In the genomic region with DNA sequence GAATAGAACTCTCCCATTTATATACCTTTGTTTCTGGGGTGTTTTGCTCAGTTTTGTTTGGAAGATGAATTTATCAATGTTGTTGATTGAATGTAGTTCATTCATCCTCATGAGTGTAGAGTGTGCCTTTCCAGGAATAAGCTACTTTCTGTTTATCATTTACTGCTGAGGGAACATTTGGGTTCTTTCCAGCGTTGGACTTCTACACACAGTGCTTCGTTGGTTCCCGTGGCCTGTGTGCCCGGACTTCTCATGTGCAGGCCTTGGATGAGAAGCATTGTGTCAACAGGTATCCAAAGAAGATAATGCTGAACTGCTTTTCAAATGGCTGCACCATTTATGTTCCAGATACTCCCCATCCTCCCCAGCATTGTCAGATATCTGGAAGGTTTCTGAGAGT, we compare ENCODE assay signal across 24 cellular contexts.
DNase-seq lines count a peak whose midpoint lies in the region; ATAC-seq and TF ChIP-seq lines count a peak whose summit lies in the region.
"Had no signal": no experiment of that assay in that cellular context is flagged by ENCODE, and none has a peak within 500 bp of the region (broad histone marks: within the 10 kb centered on the region; RNA-seq: fewer than 3 reads in every experiment).

No MANE protein-coding gene starts in this region.

- H3K27me3 ChIP-seq in Panc1 (ENCODE audit: control insufficient read depth, insufficient read depth, low read length) (no peaks in the 10 kb centered on the region), neuronal stem cell (ENCODE audit: control insufficient read depth in 3 of 3, insufficient read depth in 3 of 3, low read depth in 1 of 3, low read length in 3 of 3) (no peaks in the 10 kb centered on the region)
- H3K27me3 ChIP-seq: BE2C had no signal

- no peak for TF ChIP-seq CTCF in Panc1 (IDR thresholded peaks at IDR 0.05)

- no peak overlapping the region for H4K8ac ChIP-seq in neuronal stem cell (ENCODE audit: low read depth, low read length)

- peak overlapping the region; percentile 53 for H3K27ac ChIP-seq in Panc1 (ENCODE audit: low read length)
- no peak overlapping the region for H3K27ac ChIP-seq in neuronal stem cell (replicated peaks; ENCODE audit: low read length)
- H3K27ac ChIP-seq: HL-60, KMS-11 had no signal

- H3K36me3 ChIP-seq in Panc1 (ENCODE audit: control insufficient read depth, insufficient read depth, low read length) (no peaks in the 10 kb centered on the region), neuronal stem cell (replicated peaks in 1 of 2; ENCODE audit: control insufficient read depth in 2 of 2, insufficient read depth in 2 of 2, low read length in 2 of 2) (no peaks in the 10 kb centered on the region)
- H3K36me3 ChIP-seq: BE2C had no signal

- H2BK120ac ChIP-seq in neuronal stem cell (ENCODE audit: low read depth, low read length) = no peak overlapping the region

- H3K14ac ChIP-seq in neuronal stem cell (ENCODE audit: low read length) = no peak overlapping the region

- CTCF ChIA-PET in Panc1 (lab: Charles Lee) = interaction anchor here (0.5 kb wide), 1 partner anchor 86 kb away, joined by 3 read pairs; no protein-coding TSS in a partner anchor

- H3K18ac ChIP-seq in neuronal stem cell (ENCODE audit: low read length) = peak overlapping the region; percentile 72

- H2AFZ ChIP-seq in neuronal stem cell (ENCODE audit: low read length) = no peak overlapping the region

- in situ Hi-C loops in Panc1 (cut with HindIII; ENCODE audit: low pct_unique_long_range_greater_than_20kb, low sequenced_read_pairs) = no loop called here

- H3K4me1 ChIP-seq in Panc1 (ENCODE audit: control insufficient read depth, insufficient read depth, low read length) = peaks cover 27% of the 10 kb centered on the region
- H3K4me1 ChIP-seq in neuronal stem cell (ENCODE audit: control insufficient read depth in 2 of 2, insufficient read depth in 1 of 2, low read depth in 1 of 2, low read length in 2 of 2) = peaks cover 4 to 8% of the 10 kb centered on the region in 2 donors
- H3K4me1 ChIP-seq: BE2C had no signal

- H3K4me2 ChIP-seq in neuronal stem cell (ENCODE audit: insufficient read depth, low read length, poor library complexity, severe bottlenecking) = no peak overlapping the region
- H3K4me2 ChIP-seq: KMS-11 had no signal

- no peak overlapping the region for H2BK12ac ChIP-seq in neuronal stem cell (ENCODE audit: low read length)

- WGBS in neuronal stem cell (ENCODE audit: extremely low coverage in 2 of 2, insufficient read length in 2 of 2, insufficient replicate concordance in 1 of 2), 2 donors = no CpG with 5 or more reads among the region's 4 CpGs

- H3K9ac ChIP-seq in neuronal stem cell (ENCODE audit: low read depth, low read length, poor library complexity) = no peak overlapping the region
- H3K9ac ChIP-seq: KMS-11 had no signal

- no peak overlapping the region for H2BK5ac ChIP-seq in neuronal stem cell (ENCODE audit: low read length)

- BruUV-seq in Panc1 (replicated peaks; lab: Mats Ljungman, UMichigan) = no TSS peak

- intact Hi-C loops in Panc1 (cut with micrococcal nuclease; ENCODE audit: unreplicated experiment) = no loop called here

- H3K79me1 ChIP-seq in neuronal stem cell (ENCODE audit: low read depth, low read length) = no peaks in the 10 kb centered on the region

- no peak overlapping the region for H4K91ac ChIP-seq in neuronal stem cell (ENCODE audit: low read depth, low read length, poor library complexity)

- H3K4ac ChIP-seq in neuronal stem cell (ENCODE audit: low read length) = no peak overlapping the region

- no peak overlapping the region for H2AK5ac ChIP-seq in neuronal stem cell (ENCODE audit: low read depth, low read length)

- H2BK15ac ChIP-seq in neuronal stem cell (ENCODE audit: low read length) = no peak overlapping the region

- DNase-seq in Panc1 (ENCODE audit: low read depth, low spot score) = no peak
- DNase-seq in left lobe of liver (ENCODE audit: low spot score) = no peak
- no peak for DNase-seq in neuronal stem cell (ENCODE audit: low spot score)
- DNase-seq in effector CD4-positive, alpha-beta T cell = no peak
- DNase-seq in islet precursor cell = no peak
- DNase-seq: BE2C; Caco-2; CD4-positive, alpha-beta T cell; DMS 273 treated with DMSO at 0.1 percent for 48 hours; DMS79 treated with DMSO at 0.1 percent for 48 hours; H9; HFFc6; NCI-H1092 treated with DMSO at 0.1 percent for 48 hours; NCI-H1436 treated with DMSO at 0.1 percent for 48 hours; NCI-H1930; NCI-H226; NCI-H510A treated with DMSO at 0.1 percent for 48 hours; NCI-H748 treated with DMSO at 0.1 percent for 48 hours had no signal

- H3K4me3 ChIP-seq in Panc1 (ENCODE audit: low read depth in 2 of 2, low read length in 2 of 2) (no peak overlapping the region), neuronal stem cell (ENCODE audit: low read length in 2 of 2) (no peak overlapping the region)
- H3K4me3 ChIP-seq: GM12878 had no signal

- POLR2A ChIA-PET in Panc1 (lab: Charles Lee) = no interaction called here

- no peaks in the 10 kb centered on the region for H3K9me3 ChIP-seq in Panc1 (ENCODE audit: control insufficient read depth, insufficient read depth, low read depth, low read length)
- H3K9me3 ChIP-seq in neuronal stem cell (replicated peaks in 1 of 2; ENCODE audit: control insufficient read depth in 2 of 2, insufficient read depth in 1 of 2, low read depth in 1 of 2, low read length in 2 of 2) = no peaks in the 10 kb centered on the region
- H3K9me3 ChIP-seq: BE2C, Caco-2 had no signal

- no peak overlapping the region for H3K23ac ChIP-seq in neuronal stem cell (ENCODE audit: low read depth, low read length, poor library complexity)

- ATAC-seq in Panc1 (no peak), left lobe of liver (peak; percentile 46), HG03159 (IDR thresholded peaks at IDR 0.05; ENCODE audit: unreplicated experiment) (no peak), HG03520 (IDR thresholded peaks at IDR 0.05; ENCODE audit: unreplicated experiment) (no peak)
- ATAC-seq: GM12878, SK-N-SH treated with all-trans-retinoic acid at 6 μM for 48 hours had no signal
